ENCODE assay signal across 16 cellular contexts in genomic region chr6:137945149-137945498, GRCh38.
A peak's percentile ranks its signal among the peaks of the same experiment; 100 is the strongest.
DNase-seq lines count a peak whose midpoint lies in the region; ATAC-seq and TF ChIP-seq lines count a peak whose summit lies in the region.
"Had no signal": no experiment of that assay in that cellular context is flagged by ENCODE, and none has a peak within 500 bp of the region (broad histone marks: within the 10 kb centered on the region; RNA-seq: fewer than 3 reads in every experiment).

No MANE protein-coding gene starts in this region.

- H3K36me3 Mint-ChIP-seq in activated CD4-positive, alpha-beta memory T cell treated with anti-CD3 and anti-CD28 coated beads for 36 hours, result no peaks in the 10 kb centered on the region
- H3K36me3 Mint-ChIP-seq in activated CD4-positive, alpha-beta memory T cell treated with anti-CD3 and anti-CD28 coated beads, Interleukin-2, amount 10 ng/mL, durations not matched to agents 7 days and 5 days (ENCODE audit: low read depth), result no peaks in the 10 kb centered on the region
- H3K36me3 Mint-ChIP-seq in HFFc6 (ENCODE audit: low read depth), result no peaks in the 10 kb centered on the region
- H3K36me3 Mint-ChIP-seq in activated T-helper 17 cell treated with anti-CD3 and anti-CD28 coated beads, Interleukin-2, amount 50 U/mL, for 72 hours (ENCODE audit: low read depth), result no peaks in the 10 kb centered on the region
- H3K36me3 Mint-ChIP-seq: IgD-negative memory B cell had no signal

- no peaks in the 10 kb centered on the region for H3K36me3 ChIP-seq in osteoblast (ENCODE audit: insufficient read depth, low read length)
- H3K36me3 ChIP-seq: ascending aorta, upper lobe of right lung had no signal

- no peaks in the 10 kb centered on the region for H3K27me3 Mint-ChIP-seq in activated CD4-positive, alpha-beta memory T cell treated with anti-CD3 and anti-CD28 coated beads for 36 hours
- H3K27me3 Mint-ChIP-seq in activated CD4-positive, alpha-beta memory T cell treated with anti-CD3 and anti-CD28 coated beads, Interleukin-2, amount 10 ng/mL, durations not matched to agents 7 days and 5 days, result no peaks in the 10 kb centered on the region
- H3K27me3 Mint-ChIP-seq in HFFc6 (ENCODE audit: insufficient read depth), result peaks cover 6% of the 10 kb centered on the region
- no peaks in the 10 kb centered on the region for H3K27me3 Mint-ChIP-seq in activated T-helper 17 cell treated with anti-CD3 and anti-CD28 coated beads, Interleukin-2, amount 50 U/mL, for 72 hours
- H3K27me3 Mint-ChIP-seq: IgD-negative memory B cell had no signal

- H2AFZ ChIP-seq in osteoblast (ENCODE audit: low read length), result peak overlapping the region; percentile 37

- peaks cover 14% of the 10 kb centered on the region for H3K4me1 ChIP-seq in osteoblast (ENCODE audit: insufficient read depth, low read length)
- H3K4me1 ChIP-seq: ascending aorta had no signal

- H3K9me3 Mint-ChIP-seq in activated CD4-positive, alpha-beta memory T cell treated with anti-CD3 and anti-CD28 coated beads for 36 hours, result no peaks in the 10 kb centered on the region
- H3K9me3 Mint-ChIP-seq in activated CD4-positive, alpha-beta memory T cell treated with anti-CD3 and anti-CD28 coated beads, Interleukin-2, amount 10 ng/mL, durations not matched to agents 7 days and 5 days, result no peaks in the 10 kb centered on the region
- no peaks in the 10 kb centered on the region for H3K9me3 Mint-ChIP-seq in HFFc6
- H3K9me3 Mint-ChIP-seq in activated T-helper 17 cell treated with anti-CD3 and anti-CD28 coated beads, Interleukin-2, amount 50 U/mL, for 72 hours, result no peaks in the 10 kb centered on the region
- H3K9me3 Mint-ChIP-seq: IgD-negative memory B cell had no signal

- H4K20me1 ChIP-seq in osteoblast (ENCODE audit: insufficient read depth, low read length), result no peaks in the 10 kb centered on the region

- H3K4me3 ChIP-seq in osteoblast (ENCODE audit: insufficient read depth, low read length), result no peak overlapping the region
- H3K4me3 ChIP-seq: ascending aorta, upper lobe of right lung had no signal

- no peak overlapping the region for H3K27ac ChIP-seq in osteoblast (ENCODE audit: low read depth, low read length)
- H3K27ac ChIP-seq: ascending aorta, upper lobe of right lung had no signal

- peak; percentile 11; the same call in 1 of the 2 replicates for TF ChIP-seq CTCF in HFFc6 (IDR thresholded peaks at IDR 0.05)
- TF ChIP-seq CTCF in osteoblast (IDR thresholded peaks at IDR 0.05; ENCODE audit: extremely low read depth, low read depth, low read length), result no peak

- no peak for ATAC-seq in activated T-helper 17 cell treated with anti-CD3 and anti-CD28 coated beads, Interleukin-2, amount 50 U/mL, for 72 hours (replicated peaks)
- ATAC-seq in HG02759 (IDR thresholded peaks at IDR 0.05; ENCODE audit: unreplicated experiment), result no peak

- H3K4me3 Mint-ChIP-seq in activated CD4-positive, alpha-beta memory T cell treated with anti-CD3 and anti-CD28 coated beads for 36 hours, result no peak overlapping the region
- H3K4me3 Mint-ChIP-seq in activated CD4-positive, alpha-beta memory T cell treated with anti-CD3 and anti-CD28 coated beads, Interleukin-2, amount 10 ng/mL, durations not matched to agents 7 days and 5 days, result no peak overlapping the region
- no peak overlapping the region for H3K4me3 Mint-ChIP-seq in HFFc6
- H3K4me3 Mint-ChIP-seq in activated T-helper 17 cell treated with anti-CD3 and anti-CD28 coated beads, Interleukin-2, amount 50 U/mL, for 72 hours, result peak overlapping the region; percentile 54
- H3K4me3 Mint-ChIP-seq: IgD-negative memory B cell had no signal

- intact Hi-C loops in activated CD4-positive, alpha-beta memory T cell treated with anti-CD3 and anti-CD28 coated beads for 36 hours (cut with micrococcal nuclease), result loop anchor here (1.0 to 2.0 kb wide), 4 partner anchors 24 to 240 kb away; no protein-coding TSS in a partner anchor

- no peaks in the 10 kb centered on the region for H3K27me3 ChIP-seq in osteoblast (ENCODE audit: insufficient read depth, low read length)
- H3K27me3 ChIP-seq: ascending aorta, upper lobe of right lung had no signal

- DNase-seq in activated CD4-positive, alpha-beta memory T cell treated with anti-CD3 and anti-CD28 coated beads for 36 hours, result no peak
- DNase-seq in activated CD4-positive, alpha-beta memory T cell treated with anti-CD3 and anti-CD28 coated beads, Interleukin-2, amount 10 ng/mL, durations not matched to agents 7 days and 5 days, result no peak
- no peak for DNase-seq in HFFc6
- DNase-seq in osteoblast (ENCODE audit: insufficient read length, low spot score, missing footprints), result no peak
- no peak for DNase-seq in NCI-H748 treated with DMSO at 0.1 percent for 48 hours (lab: John Stamatoyannopoulos, UW)
- DNase-seq in HEK293T (ENCODE audit: extremely low spot score), result no peak
- DNase-seq: activated gamma-delta T cell, cortex of kidney, GDM1, occipital lobe, upper lobe of right lung had no signal

- POLR2A ChIA-PET in activated CD4-positive, alpha-beta memory T cell treated with anti-CD3 and anti-CD28 coated beads for 36 hours (lab: Charles Lee), result interaction anchor here (0.9 to 1.8 kb wide), 6 partner anchors 61 to 237 kb away, joined by 3 to 7 read pairs (median 5); no protein-coding TSS in a partner anchor
- POLR2A ChIA-PET in activated CD4-positive, alpha-beta memory T cell treated with anti-CD3 and anti-CD28 coated beads, Interleukin-2, amount 10 ng/mL, durations not matched to agents 7 days and 5 days (lab: Charles Lee), result interaction anchor here (0.6 to 5.8 kb wide), 3 partner anchors 17 to 237 kb away, joined by 3 to 41 read pairs (median 5); partner anchors contain the start of gene TNFAIP3
- POLR2A ChIA-PET in HEK293T (lab: Yijun Ruan, JAX), result no interaction called here

- no peak overlapping the region for H3K4me2 ChIP-seq in osteoblast (ENCODE audit: insufficient read depth, low read length)

- H3K27ac Mint-ChIP-seq in activated CD4-positive, alpha-beta memory T cell treated with anti-CD3 and anti-CD28 coated beads for 36 hours, result peak overlapping the region; percentile 47
- no peak overlapping the region for H3K27ac Mint-ChIP-seq in activated CD4-positive, alpha-beta memory T cell treated with anti-CD3 and anti-CD28 coated beads, Interleukin-2, amount 10 ng/mL, durations not matched to agents 7 days and 5 days
- no peak overlapping the region for H3K27ac Mint-ChIP-seq in HFFc6
- H3K27ac Mint-ChIP-seq in activated T-helper 17 cell treated with anti-CD3 and anti-CD28 coated beads, Interleukin-2, amount 50 U/mL, for 72 hours, result no peak overlapping the region

- CTCF ChIA-PET in activated CD4-positive, alpha-beta memory T cell treated with anti-CD3 and anti-CD28 coated beads for 36 hours (lab: Charles Lee), result interaction anchor here (0.6 to 13.8 kb wide), 33 partner anchors 11 to 273 kb away, joined by 3 to 270 read pairs (median 5); partner anchors contain the start of gene TNFAIP3
- CTCF ChIA-PET in activated CD4-positive, alpha-beta memory T cell treated with anti-CD3 and anti-CD28 coated beads, Interleukin-2, amount 10 ng/mL, durations not matched to agents 7 days and 5 days (lab: Charles Lee), result interaction anchor here (0.7 to 13.5 kb wide), 30 partner anchors 11 to 283 kb away, joined by 3 to 182 read pairs (median 5); partner anchors contain the start of gene TNFAIP3
- CTCF ChIA-PET in HEK293T (lab: Yijun Ruan, JAX), result interaction anchor here (0.6 to 1.7 kb wide), 12 partner anchors 11 to 579 kb away, joined by 3 to 13 read pairs (median 4); no protein-coding TSS in a partner anchor

- no peaks in the 10 kb centered on the region for H3K9me3 ChIP-seq in osteoblast (ENCODE audit: low read depth, low read length)
- H3K9me3 ChIP-seq: ascending aorta, Caco-2, upper lobe of right lung had no signal

- no peaks in the 10 kb centered on the region for H3K79me2 ChIP-seq in osteoblast (ENCODE audit: insufficient read depth, low read length)

- H3K4me1 Mint-ChIP-seq in activated CD4-positive, alpha-beta memory T cell treated with anti-CD3 and anti-CD28 coated beads for 36 hours (ENCODE audit: low read depth), result peaks cover 40% of the 10 kb centered on the region
- H3K4me1 Mint-ChIP-seq in activated CD4-positive, alpha-beta memory T cell treated with anti-CD3 and anti-CD28 coated beads, Interleukin-2, amount 10 ng/mL, durations not matched to agents 7 days and 5 days, result peaks cover 33% of the 10 kb centered on the region
- peaks cover 23% of the 10 kb centered on the region for H3K4me1 Mint-ChIP-seq in HFFc6 (ENCODE audit: low read depth)
- peaks cover 37% of the 10 kb centered on the region for H3K4me1 Mint-ChIP-seq in activated T-helper 17 cell treated with anti-CD3 and anti-CD28 coated beads, Interleukin-2, amount 50 U/mL, for 72 hours

TF ChIP-seq in HEK293T, 16 proteins besides CTCF, POLR2A, EP300 and RAD21:
- TF ChIP-seq NFRKB (IDR thresholded peaks at IDR 0.05) (no peak), L3MBTL2 (conservative IDR thresholded peaks at IDR 0.05) (no peak), LEF1 (IDR thresholded peaks at IDR 0.05; ENCODE audit: borderline replicate concordance) (no peak), ZNF384 (IDR thresholded peaks at IDR 0.05) (no peak), HDGF (IDR thresholded peaks at IDR 0.05; ENCODE audit: borderline replicate concordance) (no peak), FOXM1 (IDR thresholded peaks at IDR 0.05; ENCODE audit: borderline replicate concordance) (no peak), SUZ12 (IDR thresholded peaks at IDR 0.05) (no peak), SP1 (IDR thresholded peaks at IDR 0.05) (no peak), TARDBP (IDR thresholded peaks at IDR 0.05) (no peak), CTBP1 (IDR thresholded peaks at IDR 0.05; ENCODE audit: borderline replicate concordance) (no peak), BHLHE40 (IDR thresholded peaks at IDR 0.05; ENCODE audit: borderline replicate concordance) (no peak), ARNT (IDR thresholded peaks at IDR 0.05) (no peak), FOXA1 (IDR thresholded peaks at IDR 0.05) (no peak), FOXK2 (IDR thresholded peaks at IDR 0.05) (no peak), ELF4 (IDR thresholded peaks at IDR 0.05) (no peak)
- TF ChIP-seq, protein P1, sequence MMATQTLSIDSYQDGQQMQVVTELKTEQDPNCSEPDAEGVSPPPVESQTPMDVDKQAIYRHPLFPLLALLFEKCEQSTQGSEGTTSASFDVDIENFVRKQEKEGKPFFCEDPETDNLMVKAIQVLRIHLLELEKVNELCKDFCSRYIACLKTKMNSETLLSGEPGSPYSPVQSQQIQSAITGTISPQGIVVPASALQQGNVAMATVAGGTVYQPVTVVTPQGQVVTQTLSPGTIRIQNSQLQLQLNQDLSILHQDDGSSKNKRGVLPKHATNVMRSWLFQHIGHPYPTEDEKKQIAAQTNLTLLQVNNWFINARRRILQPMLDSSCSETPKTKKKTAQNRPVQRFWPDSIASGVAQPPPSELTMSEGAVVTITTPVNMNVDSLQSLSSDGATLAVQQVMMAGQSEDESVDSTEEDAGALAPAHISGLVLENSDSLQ (IDR thresholded peaks at IDR 0.05), result no peak
